In genomic region chr11:114209343-114209742, GRCh38 we compare ENCODE assay signal across 22 cellular contexts.
DNase-seq lines count a peak whose midpoint lies in the region; ATAC-seq, FAIRE-seq and TF ChIP-seq lines count a peak whose summit lies in the region.
"Had no signal": no experiment of that assay in that cellular context is flagged by ENCODE, and none has a peak within 500 bp of the region (broad histone marks: within the 10 kb centered on the region; RNA-seq: fewer than 3 reads in every experiment).

No MANE protein-coding gene starts in this region.

- H3K27me3 Mint-ChIP-seq in activated CD4-positive, alpha-beta T cell treated with anti-CD3 and anti-CD28 coated beads, Interleukin-2, amount 10 ng/mL, durations not matched to agents 24 days and 14 days: peaks cover 5% of the 10 kb centered on the region
- H3K27me3 Mint-ChIP-seq: IgD-negative memory B cell; stimulated activated memory B cell treated with anti-CD40 and anti-IgM and Interleukin-4, amounts not matched to agents 10 μg/mL and 1 μg/mL and 100 μg/mL, for 72 hours had no signal

- no peak for ATAC-seq in HG02571 (IDR thresholded peaks at IDR 0.05; ENCODE audit: unreplicated experiment)
- ATAC-seq: gastroesophageal sphincter; HCT116; stimulated activated memory B cell treated with anti-CD40 and anti-IgM and Interleukin-4, amounts not matched to agents 10 μg/mL and 1 μg/mL and 100 μg/mL, for 72 hours had no signal

- no peak overlapping the region for H3K4me3 Mint-ChIP-seq in activated CD4-positive, alpha-beta T cell treated with anti-CD3 and anti-CD28 coated beads, Interleukin-2, amount 10 ng/mL, durations not matched to agents 24 days and 14 days
- H3K4me3 Mint-ChIP-seq: IgD-negative memory B cell; stimulated activated memory B cell treated with anti-CD40 and anti-IgM and Interleukin-4, amounts not matched to agents 10 μg/mL and 1 μg/mL and 100 μg/mL, for 72 hours had no signal

- H3K27ac ChIP-seq in HUES48 (ENCODE audit: low read depth, low read length) (peak overlapping the region; percentile 59), ascending aorta (peak overlapping the region; percentile 16 to 38), liver (ENCODE audit: low read depth in 1 of 2, low read length in 2 of 2) (peak overlapping the region; percentile 26 to 56), small intestine (ENCODE audit: low read depth in 1 of 2, low read length in 1 of 2) (peak overlapping the region; percentile 56 to 78)
- H3K27ac ChIP-seq: brain microvascular endothelial cell, esophagus squamous epithelium, lower lobe of right lung had no signal

- no peak for TF ChIP-seq RAD21 in liver (IDR thresholded peaks at IDR 0.05)

- H3K9ac ChIP-seq in HUES48 (ENCODE audit: low read depth, low read length): no peak overlapping the region
- H3K9ac ChIP-seq in liver (ENCODE audit: low read depth in 1 of 2, low read length in 2 of 2): no peak overlapping the region

- DNase-seq in ascending aorta (ENCODE audit: low spot score in 2 of 2) (no peak), small intestine (no peak), GM19239 (ENCODE audit: insufficient read length, low spot score) (no peak)
- DNase-seq in activated CD4-positive, alpha-beta T cell treated with anti-CD3 and anti-CD28 coated beads, Interleukin-2, amount 10 ng/mL, durations not matched to agents 24 days and 14 days: no peak
- DNase-seq: activated CD4-positive, alpha-beta T cell treated with anti-CD3 and anti-CD28 coated beads for 48 hours; activated CD8-positive, alpha-beta memory T cell treated with anti-CD3 and anti-CD28 coated beads, Interleukin-2, amount 50 U/mL, for 48 hours; brain microvascular endothelial cell; esophagus squamous epithelium; lower lobe of right lung; NCI-H1105; NCI-H2029 treated with DMSO at 0.1 percent for 48 hours; RPMI8226; T-helper 2 cell had no signal

- no peaks in the 10 kb centered on the region for H3K27me3 ChIP-seq in HUES48 (ENCODE audit: control insufficient read depth, insufficient read depth, low read length)
- no peaks in the 10 kb centered on the region for H3K27me3 ChIP-seq in ascending aorta
- no peaks in the 10 kb centered on the region for H3K27me3 ChIP-seq in liver (ENCODE audit: control insufficient read depth in 4 of 4, insufficient read depth in 4 of 4, low read length in 3 of 4)
- H3K27me3 ChIP-seq in small intestine (ENCODE audit: control insufficient read depth in 2 of 2, insufficient read depth in 2 of 2, low read length in 2 of 2): no peaks in the 10 kb centered on the region
- H3K27me3 ChIP-seq: brain microvascular endothelial cell, esophagus squamous epithelium, gastroesophageal sphincter had no signal

- H3K4me1 ChIP-seq in HUES48 (ENCODE audit: control insufficient read depth, insufficient read depth, low read length): peaks cover 21% of the 10 kb centered on the region
- H3K4me1 ChIP-seq in ascending aorta: peaks cover 3 to 19% of the 10 kb centered on the region in 2 donors
- H3K4me1 ChIP-seq in liver (ENCODE audit: control insufficient read depth in 4 of 4, insufficient read depth in 4 of 4, low read length in 3 of 4): peaks cover 7 to 34% (median 26%) of the 10 kb centered on the region in 4 donors
- peaks cover 0 to 8% of the 10 kb centered on the region in 2 donors for H3K4me1 ChIP-seq in small intestine (ENCODE audit: control insufficient read depth in 2 of 2, insufficient read depth in 1 of 2, low read depth in 1 of 2, low read length in 1 of 2)

- H3K36me3 ChIP-seq in HUES48 (ENCODE audit: control insufficient read depth, insufficient read depth, low read length): no peaks in the 10 kb centered on the region
- peaks cover 70 to 81% of the 10 kb centered on the region in 2 donors for H3K36me3 ChIP-seq in ascending aorta
- peaks cover 4 to 12% (median 6%) of the 10 kb centered on the region in 4 donors for H3K36me3 ChIP-seq in liver (ENCODE audit: control insufficient read depth in 4 of 4, insufficient read depth in 3 of 4, low read depth in 1 of 4, low read length in 3 of 4)
- H3K36me3 ChIP-seq in small intestine (ENCODE audit: control insufficient read depth in 2 of 2, insufficient read depth in 2 of 2, low read length in 2 of 2): peaks cover 0 to 3% of the 10 kb centered on the region in 2 donors
- H3K36me3 ChIP-seq: brain microvascular endothelial cell had no signal

- intact Hi-C loops in ascending aorta (cut with DNase I): no loop called here
- intact Hi-C loops in activated CD4-positive, alpha-beta T cell treated with anti-CD3 and anti-CD28 coated beads, Interleukin-2, amount 10 ng/mL, durations not matched to agents 24 days and 14 days (cut with micrococcal nuclease): no loop called here

- H3K36me3 Mint-ChIP-seq in activated CD4-positive, alpha-beta T cell treated with anti-CD3 and anti-CD28 coated beads, Interleukin-2, amount 10 ng/mL, durations not matched to agents 24 days and 14 days (ENCODE audit: low read depth): no peaks in the 10 kb centered on the region
- H3K36me3 Mint-ChIP-seq: IgD-negative memory B cell; stimulated activated memory B cell treated with anti-CD40 and anti-IgM and Interleukin-4, amounts not matched to agents 10 μg/mL and 1 μg/mL and 100 μg/mL, for 72 hours had no signal

- TF ChIP-seq CTCF in ascending aorta (IDR thresholded peaks at IDR 0.05) (no peak), liver (IDR thresholded peaks at IDR 0.05; ENCODE audit: low read depth, low read length, missing input control) (no peak)

- 66% methylated on average over 2 of the region's 2 CpGs for WGBS in liver
- WGBS in small intestine, 3 donors: 64 to 72% (median 70%) methylated on average over 2 of the region's 2 CpGs

- H3K4me1 Mint-ChIP-seq in activated CD4-positive, alpha-beta T cell treated with anti-CD3 and anti-CD28 coated beads, Interleukin-2, amount 10 ng/mL, durations not matched to agents 24 days and 14 days: peaks cover 40% of the 10 kb centered on the region

- H3K9me3 Mint-ChIP-seq in activated CD4-positive, alpha-beta T cell treated with anti-CD3 and anti-CD28 coated beads, Interleukin-2, amount 10 ng/mL, durations not matched to agents 24 days and 14 days: no peaks in the 10 kb centered on the region
- H3K9me3 Mint-ChIP-seq: IgD-negative memory B cell; stimulated activated memory B cell treated with anti-CD40 and anti-IgM and Interleukin-4, amounts not matched to agents 10 μg/mL and 1 μg/mL and 100 μg/mL, for 72 hours had no signal

- H3K4me3 ChIP-seq in HUES48 (ENCODE audit: low read depth, low read length) (no peak overlapping the region), ascending aorta (no peak overlapping the region), liver (ENCODE audit: low read depth in 1 of 3, low read length in 3 of 3) (no peak overlapping the region), small intestine (ENCODE audit: low read depth in 1 of 2, low read length in 2 of 2) (no peak overlapping the region)
- H3K4me3 ChIP-seq: esophagus squamous epithelium, gastroesophageal sphincter, lower lobe of right lung, thoracic aorta had no signal

- no peak for FAIRE-seq in small intestine (lab: Jason Lieb, UNC)
- FAIRE-seq in GM19239 (lab: Jason Lieb, UNC): no peak
- FAIRE-seq: keratinocyte had no signal

- H3K27ac Mint-ChIP-seq in activated CD4-positive, alpha-beta T cell treated with anti-CD3 and anti-CD28 coated beads, Interleukin-2, amount 10 ng/mL, durations not matched to agents 24 days and 14 days: no peak overlapping the region

- no peaks in the 10 kb centered on the region for H3K9me3 ChIP-seq in HUES48 (ENCODE audit: control insufficient read depth, insufficient read depth, low read length)
- H3K9me3 ChIP-seq in ascending aorta: no peaks in the 10 kb centered on the region
- no peaks in the 10 kb centered on the region for H3K9me3 ChIP-seq in liver (ENCODE audit: control insufficient read depth in 4 of 4, low read length in 3 of 4)
- no peaks in the 10 kb centered on the region for H3K9me3 ChIP-seq in small intestine (ENCODE audit: control insufficient read depth, low read depth)
- H3K9me3 ChIP-seq: esophagus squamous epithelium, gastroesophageal sphincter, lower lobe of right lung, thoracic aorta had no signal

TF ChIP-seq in liver, 16 proteins besides CTCF, POLR2A, EP300 and RAD21:
- no peak for TF ChIP-seq FOXA1 (IDR thresholded peaks at IDR 0.05)
